ENCODE assay signal across 1 cellular context in genomic region chr11:118219696-118220095, GRCh38.
A peak's percentile ranks its signal among the peaks of the same experiment; 100 is the strongest.
TF ChIP-seq lines count a peak whose summit lies in the region.

No MANE protein-coding gene starts in this region.

TF ChIP-seq in HepG2, 621 proteins besides CTCF, POLR2A, EP300 and RAD21:
- TF ChIP-seq KAT7 (CRISPR knock-in tag; IDR thresholded peaks at IDR 0.05; ENCODE audit: borderline replicate concordance): no peak
- TF ChIP-seq ZNF512 (CRISPR knock-in tag; IDR thresholded peaks at IDR 0.05): no peak
- TF ChIP-seq ZNF501 (CRISPR knock-in tag; IDR thresholded peaks at IDR 0.05): 0 out of 2 replicates have a peak, but pooled peaks have one; percentile 21
- TF ChIP-seq ZNF3 (CRISPR knock-in tag; IDR thresholded peaks at IDR 0.05): no peak
- TF ChIP-seq FOSL2 (CRISPR knock-in tag; IDR thresholded peaks at IDR 0.05): no peak
- TF ChIP-seq ELF1 (CRISPR knock-in tag; IDR thresholded peaks at IDR 0.05): peak; percentile 39; the same call in 1 of the 2 replicates
